Comparison of ENCODE assay signal across 27 cellular contexts in the genomic region with DNA sequence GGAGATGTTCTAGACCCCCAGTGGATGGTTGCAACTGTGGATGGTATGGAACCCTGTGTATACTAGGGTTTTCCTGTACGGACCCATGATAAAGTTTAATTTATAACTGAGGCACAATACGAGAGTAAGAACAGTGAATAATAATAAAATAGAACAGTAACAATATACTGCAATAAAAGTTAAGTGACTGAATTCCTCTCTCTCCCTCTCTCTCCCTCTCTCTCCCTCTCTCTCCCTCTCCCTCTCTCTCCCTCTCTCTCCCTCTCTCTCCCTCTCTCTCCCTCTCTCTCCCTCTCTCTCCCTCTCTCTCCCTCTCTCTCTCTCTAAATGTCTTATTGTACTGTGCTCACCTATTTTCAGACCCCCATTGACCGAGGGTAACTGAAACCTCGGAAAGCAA.
"Had no signal": no experiment of that assay in that cellular context is flagged by ENCODE, and none has a peak within 500 bp of the region (broad histone marks: within the 10 kb centered on the region; RNA-seq: fewer than 3 reads in every experiment).

No MANE protein-coding gene starts in this region.

- DNase-seq: stimulated activated CD4-positive, alpha-beta T cell treated with anti-CD3 and anti-CD28 coated beads, Interleukin-2, amount 100 ng/mL, for 48 hours; stimulated activated CD4-positive, alpha-beta T cell treated with anti-CD3 and anti-CD28 coated beads, Interleukin-4, amount 100 ng/mL, for 1 hour; stimulated activated CD4-positive, alpha-beta T cell treated with anti-CD3 and anti-CD28 coated beads, Interleukin-4, amount 100 ng/mL, for 24 hours; stimulated activated CD4-positive, alpha-beta T cell treated with anti-CD3 and anti-CD28 coated beads, Interleukin-4, amount 100 ng/mL, for 4 hours; stimulated activated CD8-positive, alpha-beta memory T cell treated with anti-CD3 and anti-CD28 coated beads, Interleukin-4, amount 100 ng/mL, for 48 hours; stimulated activated naive B cell treated with anti-CD40 and anti-IgM and Interleukin-4, amounts not matched to agents 10 μg/mL and 1 μg/mL and 100 μg/mL, for 72 hours; stimulated activated naive CD4-positive, alpha-beta T cell; stimulated activated naive CD4-positive, alpha-beta T cell treated with Interleukin-2 at 50 U/mL for 16 hours; stimulated activated naive CD8-positive, alpha-beta T cell treated with anti-CD3 and anti-CD28 coated beads, Interleukin-15, amount 100 ng/mL, for 72 hours; stimulated activated naive CD8-positive, alpha-beta T cell treated with anti-CD3 and anti-CD28 coated beads, Interleukin-15, Interleukin-2, amounts not matched to agents 100 U/mL and 50 U/mL, for 24 hours; stomach; substantia nigra; testis; thyroid gland; tibial artery; transverse colon; trophoblast cell; upper lobe of left lung; upper lobe of right lung; uterus had no signal

- H3K36me3 ChIP-seq: stomach, suprapubic skin, thoracic aorta, thyroid gland, tibial artery, tibial nerve, transverse colon, upper lobe of left lung, upper lobe of right lung, uterus, vagina had no signal

- H3K4me1 ChIP-seq: stomach, suprapubic skin, testis, thyroid gland, tibial artery, tibial nerve, transverse colon, upper lobe of right lung, uterus, vagina had no signal

- H3K27me3 ChIP-seq: testis, thyroid gland, upper lobe of left lung, vagina had no signal

- ATAC-seq: stimulated activated effector memory CD8-positive, alpha-beta T cell treated with anti-CD3 and anti-CD28 coated beads, Interleukin-12 subunit alpha, Interleukin-12 subunit beta, amount 100 ng/mL, for 72 hours; stimulated activated memory B cell treated with anti-CD40 and anti-IgM and Interleukin-4, amounts not matched to agents 10 μg/mL and 1 μg/mL and 100 μg/mL, for 72 hours; stimulated activated naive B cell treated with anti-CD40 and anti-IgM and Interleukin-4, amounts not matched to agents 10 μg/mL and 1 μg/mL and 100 μg/mL, for 72 hours; stimulated activated naive CD8-positive, alpha-beta T cell treated with anti-CD3 and anti-CD28 coated beads, Interleukin-15, amount 100 ng/mL, for 72 hours; stimulated activated naive CD8-positive, alpha-beta T cell treated with anti-CD3 and anti-CD28 coated beads, Interleukin-15, Interleukin-2, amounts not matched to agents 100 U/mL and 50 U/mL, for 24 hours; upper lobe of right lung had no signal

- H3K9me3 ChIP-seq: stomach, suprapubic skin, testis, thoracic aorta, thyroid gland, tibial artery, tibial nerve, transverse colon, upper lobe of left lung, upper lobe of right lung, uterus, vagina had no signal

- FAIRE-seq: urothelium cell line had no signal

- H3K27ac ChIP-seq: stomach, suprapubic skin, testis, thoracic aorta, thyroid gland, tibial artery, tibial nerve, transverse colon, upper lobe of right lung, uterus, vagina had no signal

- H3K4me3 ChIP-seq: stomach, suprapubic skin, testis, thoracic aorta, thyroid gland, tibial artery, tibial nerve, transverse colon, upper lobe of left lung, upper lobe of right lung, uterus, vagina had no signal
